ENCODE assay signal across 31 cellular contexts in genomic region chr9:132247942-132248341, GRCh38.
"Had no signal": no experiment of that assay in that cellular context is flagged by ENCODE, and none has a peak within 500 bp of the region (broad histone marks: within the 10 kb centered on the region; RNA-seq: fewer than 3 reads in every experiment).

No MANE protein-coding gene starts in this region.

- H3K9me3 ChIP-seq: lower lobe of right lung, neutrophil, ovary, prostate gland, uterus had no signal

- H3K9me3 Mint-ChIP-seq: naive thymus-derived CD8-positive, alpha-beta T cell; stimulated activated naive CD8-positive, alpha-beta T cell treated with anti-CD3 and anti-CD28 coated beads, Interleukin-15, Interleukin-2, amounts not matched to agents 100 ng/mL and 50 ng/mL, for 24 hours; type B pancreatic cell had no signal

- H3K4me3 Mint-ChIP-seq: naive thymus-derived CD8-positive, alpha-beta T cell; nephron; neural crest cell; stimulated activated naive B cell treated with anti-CD40 and anti-IgM and Interleukin-4, amounts not matched to agents 10 μg/mL and 1 μg/mL and 100 μg/mL, for 72 hours; stimulated activated naive CD8-positive, alpha-beta T cell treated with anti-CD3 and anti-CD28 coated beads, Interleukin-15, Interleukin-2, amounts not matched to agents 100 ng/mL and 50 ng/mL, for 24 hours; type B pancreatic cell had no signal

- H3K4me3 ChIP-seq: heart right ventricle, hepatocyte, lower lobe of right lung, ovary, prostate gland, skin epidermis, tibial nerve, uterus had no signal

- DNase-seq: heart right ventricle; islet precursor cell; kidney glomerular epithelial cell; left cardiac atrium; left ventricle myocardium superior; lower lobe of right lung; mammary epithelial cell; mesenchymal stem cell; naive thymus-derived CD8-positive, alpha-beta T cell; occipital lobe; ovary; retina; right cardiac atrium; stimulated activated CD4-positive, alpha-beta T cell treated with anti-CD3 and anti-CD28 coated beads, Interleukin-12 subunit alpha, Interleukin-12 subunit beta, amount 100 ng/mL, for 4 hours; stimulated activated CD4-positive, alpha-beta T cell treated with anti-CD3 and anti-CD28 coated beads, Interleukin-15, amount 100 ng/mL, for 24 hours; stimulated activated CD4-positive, alpha-beta T cell treated with anti-CD3 and anti-CD28 coated beads, Interleukin-2, amount 100 ng/mL, for 24 hours; stimulated activated CD4-positive, alpha-beta T cell treated with anti-CD3 and anti-CD28 coated beads, Interleukin-4, amount 100 ng/mL, for 1 hour; stimulated activated naive B cell treated with anti-CD40 and anti-IgM and Interleukin-4, amounts not matched to agents 10 μg/mL and 1 μg/mL and 100 μg/mL, for 72 hours; substantia nigra; uterus had no signal

- H3K4me1 Mint-ChIP-seq: neural crest cell; stimulated activated naive B cell treated with anti-CD40 and anti-IgM and Interleukin-4, amounts not matched to agents 10 μg/mL and 1 μg/mL and 100 μg/mL, for 72 hours had no signal

- H3K36me3 ChIP-seq: heart right ventricle, lower lobe of right lung, neutrophil, ovary, prostate gland, tibial nerve, uterus had no signal

- H3K27me3 ChIP-seq: hepatocyte, ovary, uterus had no signal

- ATAC-seq: heart right ventricle; left cardiac atrium; left lobe of liver; left ventricle myocardium superior; lower lobe of right lung; naive thymus-derived CD8-positive, alpha-beta T cell; right cardiac atrium; sciatic nerve; stimulated activated naive B cell treated with anti-CD40 and anti-IgM and Interleukin-4, amounts not matched to agents 10 μg/mL and 1 μg/mL and 100 μg/mL, for 72 hours had no signal

- H3K27ac Mint-ChIP-seq: naive thymus-derived CD8-positive, alpha-beta T cell; nephron; stimulated activated naive B cell treated with anti-CD40 and anti-IgM and Interleukin-4, amounts not matched to agents 10 μg/mL and 1 μg/mL and 100 μg/mL, for 72 hours; stimulated activated naive CD8-positive, alpha-beta T cell treated with anti-CD3 and anti-CD28 coated beads, Interleukin-15, Interleukin-2, amounts not matched to agents 100 ng/mL and 50 ng/mL, for 24 hours; type B pancreatic cell had no signal

- H3K27ac ChIP-seq: heart right ventricle, hepatocyte, lower lobe of right lung, neutrophil, ovary, prostate gland, skin epidermis, tibial nerve, uterus had no signal

- H3K4me1 ChIP-seq: prostate gland had no signal
